In the genomic region with DNA sequence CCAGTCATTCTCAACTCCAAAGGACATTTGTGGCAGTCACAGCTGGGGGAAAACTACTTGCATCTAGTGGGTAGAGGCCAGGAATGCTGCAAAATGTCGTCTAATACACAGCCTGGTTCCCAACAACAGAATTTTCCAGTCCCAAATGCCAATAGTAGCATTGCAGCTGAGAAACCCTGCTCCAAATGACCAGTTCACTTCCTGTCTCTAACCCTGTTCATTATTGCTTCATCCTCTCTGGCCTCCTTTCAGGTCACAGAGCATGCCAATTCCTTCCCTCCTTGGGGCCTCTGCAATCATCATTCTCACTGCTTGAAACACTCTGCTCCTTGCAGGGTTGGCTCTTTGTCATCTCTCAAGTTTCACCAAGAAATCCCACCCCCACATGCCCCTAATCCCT, we compare ENCODE assay signal across 12 cellular contexts.
DNase-seq lines count a peak whose midpoint lies in the region; ATAC-seq, FAIRE-seq and TF ChIP-seq lines count a peak whose summit lies in the region.
"Had no signal": no experiment of that assay in that cellular context is flagged by ENCODE, and none has a peak within 500 bp of the region (broad histone marks: within the 10 kb centered on the region; RNA-seq: fewer than 3 reads in every experiment).

No MANE protein-coding gene starts in this region.

- CTCF ChIA-PET in K562 (lab: Yijun Ruan, JAX; ENCODE audit: low intra/inter-chr PET ratio) = no interaction called here

- H4K20me1 ChIP-seq in K562 (replicated peaks; ENCODE audit: control insufficient read depth, insufficient read depth, low read length) = no peaks in the 10 kb centered on the region

- TF ChIP-seq EP300 in K562 (IDR thresholded peaks at IDR 0.05; ENCODE audit: low read length) = no peak
- TF ChIP-seq EP300 in tibial nerve (IDR thresholded peaks at IDR 0.05) = peak in 1 of 2 donors; percentile 90

- POLR2A ChIA-PET in K562 (lab: Yijun Ruan, JAX) = no interaction called here

- DNase-seq in LHCN-M2 (ENCODE audit: low read depth) (peak; percentile 71), K562 (ENCODE audit: extremely low read depth in 1 of 4, low spot score in 3 of 4) (no peak), left lobe of liver (ENCODE audit: low spot score) (peak; percentile 76), tibial nerve (ENCODE audit: low spot score in 2 of 2) (peak; percentile 48 to 87), NCI-H526 (lab: John Stamatoyannopoulos, UW) (no peak), T-helper 2 cell (no peak), GM13977 (ENCODE audit: low spot score) (no peak)
- DNase-seq: NCI-H187 treated with DMSO at 0.1 percent for 48 hours had no signal

- TF ChIP-seq POLR2A in K562 (conservative IDR thresholded peaks at IDR 0.05) (no peak), tibial nerve (IDR thresholded peaks at IDR 0.05) (no peak)

- H3K4me1 ChIP-seq in K562 (replicated peaks in 1 of 2; ENCODE audit: control insufficient read depth in 2 of 2, insufficient read depth in 2 of 2, low read length in 2 of 2) (no peaks in the 10 kb centered on the region; a peak in 2 of 5 replicates), tibial nerve (peaks cover 0 to 22% (median 0%) of the 10 kb centered on the region in 4 donors)

- intact Hi-C loops in K562 (cut with micrococcal nuclease) = no loop called here

- H3K36me3 ChIP-seq in K562 (ENCODE audit: control insufficient read depth, insufficient read depth, low read length) (no peaks in the 10 kb centered on the region), tibial nerve (no peaks in the 10 kb centered on the region)
- H3K36me3 ChIP-seq: cardiac muscle cell had no signal

- no peak for TF ChIP-seq RAD21 in K562 (CRISPR knock-in tag; conservative IDR thresholded peaks at IDR 0.05 in 1 of 2, IDR thresholded peaks at IDR 0.05 in 1 of 2)

- no peak overlapping the region for H3K4me2 ChIP-seq in K562 (ENCODE audit: insufficient read depth, low read length)

- no peaks in the 10 kb centered on the region for H3K9me3 ChIP-seq in K562 (replicated peaks; ENCODE audit: control insufficient read depth, insufficient read depth, low read depth, low read length)
- no peaks in the 10 kb centered on the region for H3K9me3 ChIP-seq in tibial nerve

- H3K9ac ChIP-seq in K562 (ENCODE audit: insufficient read depth in 1 of 2, low read depth in 2 of 2, low read length in 2 of 2) = no peak overlapping the region

- no peak overlapping the region for H2AFZ ChIP-seq in K562 (ENCODE audit: low read depth, low read length)

- WGBS in K562 (ENCODE audit: insufficient coverage, low coverage, missing lambda C conversion rate) = 0% methylated on average over 1 of the region's 1 CpG
- WGBS in tibial nerve, 2 donors = 33 to 35% methylated on average over 1 of the region's 1 CpG

- no peaks in the 10 kb centered on the region for H3K9me1 ChIP-seq in K562 (ENCODE audit: control insufficient read depth, insufficient read depth, low read length)

- TF ChIP-seq CTCF in K562 (IDR thresholded peaks at IDR 0.05 in 2 of 3, conservative IDR thresholded peaks at IDR 0.05 in 1 of 3; ENCODE audit: insufficient read depth in 2 of 3, low read depth in 1 of 3, low read length in 3 of 3) = no peak
- TF ChIP-seq CTCF in tibial nerve (IDR thresholded peaks at IDR 0.05) = no peak
- no peak for TF ChIP-seq CTCF in GM13977 (IDR thresholded peaks at IDR 0.05; ENCODE audit: extremely low read depth, insufficient read depth, missing control alignments)

- in situ Hi-C loops in K562 (cut with MboI) (no loop called here), GM13977 (cut with MboI; ENCODE audit: low pct_unique_long_range_greater_than_20kb, low sequenced_read_pairs, unreplicated experiment) (no loop called here)

- H3K27ac ChIP-seq in K562 (ENCODE audit: extremely low read depth, low read depth, low read length) = no peak overlapping the region
- H3K27ac ChIP-seq in tibial nerve = peak overlapping the region in 2 of 4 donors; percentile 58 to 59
- H3K27ac ChIP-seq: cardiac muscle cell had no signal

- H3K4me3 ChIP-seq in K562 = no peak overlapping the region
- no peak overlapping the region for H3K4me3 ChIP-seq in tibial nerve
- H3K4me3 ChIP-seq: cardiac muscle cell, GM12878 had no signal

- ATAC-seq in K562 (no peak), left lobe of liver (peak; percentile 61), HG03196 (IDR thresholded peaks at IDR 0.05; ENCODE audit: unreplicated experiment) (no peak)
- ATAC-seq: GM12878, WTC11 had no signal

- H3K79me2 ChIP-seq in K562 (ENCODE audit: control insufficient read depth, insufficient read depth, low read length) = no peaks in the 10 kb centered on the region

- H3K27me3 ChIP-seq in K562 (ENCODE audit: control insufficient read depth in 2 of 2, insufficient read depth in 2 of 2, low read length in 2 of 2) = no peaks in the 10 kb centered on the region
- H3K27me3 ChIP-seq in tibial nerve = no peaks in the 10 kb centered on the region
- H3K27me3 ChIP-seq: cardiac muscle cell had no signal

- FAIRE-seq in K562 (lab: Jason Lieb, UNC) = no peak
- FAIRE-seq: GM12878 had no signal

- BruUV-seq in K562 (replicated peaks; lab: Mats Ljungman, UMichigan) = no TSS peak

TF ChIP-seq in K562, 482 proteins besides CTCF, POLR2A, EP300 and RAD21:
- TF ChIP-seq ZNF165 (CRISPR knock-in tag; IDR thresholded peaks at IDR 0.05; ENCODE audit: borderline replicate concordance) = no peak
- TF ChIP-seq TAF15 (IDR thresholded peaks at IDR 0.05; ENCODE audit: low read depth, low read length) = no peak
- 0 out of 2 replicates have a peak, but pooled peaks have one; percentile 15 for TF ChIP-seq CEBPB (tag; IDR thresholded peaks at IDR 0.05)
TF ChIP-seq in K562: peak in this region for 1.

Comparison
In these comparisons a context has a peak if more than half of its experiments do, and no peak if none do; other contexts are left out.
1. DNase-seq: peak in LHCN-M2 (single experiment), left lobe of liver (single experiment) and tibial nerve (2 of 2); none in K562 (0 of 4), NCI-H526 (0 of 2), T-helper 2 cell (0 of 5) and GM13977 (single experiment).